ENCODE assay signal across 1 cellular context in the genomic region with DNA sequence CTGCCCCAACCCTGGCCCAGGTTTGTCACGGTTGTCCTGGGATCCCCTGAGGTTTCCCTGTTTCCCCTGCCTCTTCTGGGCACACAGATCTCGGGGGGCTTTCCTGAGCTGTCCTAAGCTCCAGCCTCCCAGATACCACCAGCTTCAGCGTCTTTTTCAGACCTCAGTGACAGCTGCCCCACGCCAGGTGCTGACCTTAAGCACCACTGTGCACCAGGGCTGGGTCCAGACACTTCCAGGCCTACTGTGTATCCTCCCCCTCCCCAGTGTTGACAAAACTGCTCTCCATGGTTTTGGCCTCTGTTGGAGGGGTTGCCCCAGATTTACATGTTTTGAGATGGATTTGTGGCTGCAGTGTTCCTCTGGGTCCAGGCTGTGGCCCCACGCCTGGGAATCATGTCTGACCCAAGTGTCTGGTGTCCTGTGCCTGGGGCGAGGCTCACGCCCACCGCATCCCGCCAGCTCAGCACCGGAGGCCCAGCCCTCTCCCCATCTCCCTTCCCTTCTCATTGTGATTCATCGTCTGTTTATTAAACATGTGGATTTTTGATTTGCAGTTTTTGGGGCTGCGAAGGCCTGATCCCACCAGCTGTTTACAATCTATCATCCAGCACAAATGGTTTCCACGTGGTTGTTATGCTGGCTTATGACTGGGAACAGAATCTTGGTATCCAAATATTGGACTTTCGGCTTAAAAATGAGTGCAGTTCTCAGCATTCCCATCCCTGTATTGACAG.
TF ChIP-seq lines count a peak whose summit lies in the region.

No MANE protein-coding gene starts in this region.

TF ChIP-seq in SK-N-SH treated with all-trans-retinoic acid at 6 μM for 48 hours, 23 proteins besides CTCF, POLR2A, EP300 and RAD21 (continued from another document):
- TF ChIP-seq PATZ1 (CRISPR knock-in tag; IDR thresholded peaks at IDR 0.05; ENCODE audit: borderline replicate concordance), result no peak
- no peak for TF ChIP-seq ISL1 (CRISPR knock-in tag; IDR thresholded peaks at IDR 0.05)
- no peak for TF ChIP-seq CREB5 (CRISPR knock-in tag; IDR thresholded peaks at IDR 0.05; ENCODE audit: low read depth)
